ENCODE assay signal across 8 cellular contexts in genomic region chr19:49148784-49149651, GRCh38. TPM values are rescaled to one million over a fixed set of nuclear protein-coding genes. Genes with fewer than 3 reads are reported as not detected.
DNase-seq lines count a peak whose midpoint lies in the region; ATAC-seq and FAIRE-seq lines count a peak whose summit lies in the region.

No MANE protein-coding gene starts in this region.

- H3K27me3 Mint-ChIP-seq in activated CD4-positive, alpha-beta T cell treated with anti-CD3 and anti-CD28 coated beads for 36 hours = peaks cover 58% of the 10 kb centered on the region

- ATAC-seq in activated CD4-positive, alpha-beta T cell treated with anti-CD3 and anti-CD28 coated beads for 36 hours = peak; percentile 53
- no peak for ATAC-seq in HG03095 (IDR thresholded peaks at IDR 0.05; ENCODE audit: unreplicated experiment)

- peak; percentile 73 for DNase-seq in GOT3 (lab: John Stamatoyannopoulos, UW)
- DNase-seq in NCI-H510A (lab: John Stamatoyannopoulos, UW) = peak; percentile 80
- peak; percentile 93 for DNase-seq in activated CD4-positive, alpha-beta T cell treated with anti-CD3 and anti-CD28 coated beads for 36 hours
- DNase-seq in cerebellar nuclear complex (lab: John Stamatoyannopoulos, UW) = peak; percentile 85 to 93
- DNase-seq in iris pigment epithelial cell (ENCODE audit: low read depth) = peak; percentile 88
- DNase-seq in stimulated activated CD4-positive, alpha-beta T cell treated with anti-CD3 and anti-CD28 coated beads, Interleukin-12 subunit alpha, Interleukin-12 subunit beta, amount 100 ng/mL, for 24 hours (ENCODE audit: low read depth in 2 of 2) = peak; percentile 53 to 84

- POLR2A ChIA-PET in activated CD4-positive, alpha-beta T cell treated with anti-CD3 and anti-CD28 coated beads for 36 hours (lab: Charles Lee) = interaction anchor here (0.9 kb wide), 1 partner anchor 20 kb away, joined by 3 read pairs; no protein-coding TSS in a partner anchor

- H3K36me3 Mint-ChIP-seq in activated CD4-positive, alpha-beta T cell treated with anti-CD3 and anti-CD28 coated beads for 36 hours (ENCODE audit: low read depth) = peaks cover 2% of the 10 kb centered on the region

- intact Hi-C loops in activated CD4-positive, alpha-beta T cell treated with anti-CD3 and anti-CD28 coated beads for 36 hours (cut with DNase I, micrococcal nuclease) = loop anchor here (1.0 to 10.0 kb wide), 4 partner anchors 16 to 154 kb away; partner anchors contain the start of genes GYS1 (in 1 of the 2) and RUVBL2 (in 1 of the 2)

- peak; percentile 73 for FAIRE-seq in A204.1 (lab: Jason Lieb, UNC)

- H3K27ac Mint-ChIP-seq in activated CD4-positive, alpha-beta T cell treated with anti-CD3 and anti-CD28 coated beads for 36 hours = no peak overlapping the region

- H3K9me3 Mint-ChIP-seq in activated CD4-positive, alpha-beta T cell treated with anti-CD3 and anti-CD28 coated beads for 36 hours (ENCODE audit: low read depth) = no peaks in the 10 kb centered on the region

- H3K4me1 Mint-ChIP-seq in activated CD4-positive, alpha-beta T cell treated with anti-CD3 and anti-CD28 coated beads for 36 hours = peaks cover 28% of the 10 kb centered on the region

- peak overlapping the region; percentile 67 for H3K4me3 Mint-ChIP-seq in activated CD4-positive, alpha-beta T cell treated with anti-CD3 and anti-CD28 coated beads for 36 hours

- CTCF ChIA-PET in activated CD4-positive, alpha-beta T cell treated with anti-CD3 and anti-CD28 coated beads for 36 hours (lab: Charles Lee) = interaction anchor here (0.6 to 1.9 kb wide), 6 partner anchors 10 to 385 kb away, joined by 3 to 7 read pairs (median 4); partner anchors contain the start of genes GYS1 and RUVBL2

RNA-seq across cellular contexts. Expression of gene HRC, which starts 6.2 kb away (rescaled TPM):
- not detected for total RNA-seq in activated CD4-positive, alpha-beta T cell treated with anti-CD3 and anti-CD28 coated beads for 36 hours

RNA-seq across cellular contexts. Expression of gene TRPM4, which starts 8.6 kb away (rescaled TPM):
- 1 to 10 TPM; 1.5 to 1.9 TPM for total RNA-seq in activated CD4-positive, alpha-beta T cell treated with anti-CD3 and anti-CD28 coated beads for 36 hours

RNA-seq across cellular contexts. Expression of gene PPFIA3, which starts 29.7 kb away (rescaled TPM):
- total RNA-seq in activated CD4-positive, alpha-beta T cell treated with anti-CD3 and anti-CD28 coated beads for 36 hours = 1 to 10 TPM; 5.4 to 6.1 TPM

RNA-seq across cellular contexts. Expression of gene C19orf73, which starts 30.1 kb away (rescaled TPM):
- 1 to 10 TPM; 1.7 to 2.0 TPM for total RNA-seq in activated CD4-positive, alpha-beta T cell treated with anti-CD3 and anti-CD28 coated beads for 36 hours

RNA-seq across cellular contexts. Expression of gene LIN7B, which starts 34.8 kb away (rescaled TPM):
- total RNA-seq in activated CD4-positive, alpha-beta T cell treated with anti-CD3 and anti-CD28 coated beads for 36 hours = 1 to 10 TPM; 3.5 to 4.3 TPM
